8 cellular contexts compared by ENCODE assay signal in the genomic region with DNA sequence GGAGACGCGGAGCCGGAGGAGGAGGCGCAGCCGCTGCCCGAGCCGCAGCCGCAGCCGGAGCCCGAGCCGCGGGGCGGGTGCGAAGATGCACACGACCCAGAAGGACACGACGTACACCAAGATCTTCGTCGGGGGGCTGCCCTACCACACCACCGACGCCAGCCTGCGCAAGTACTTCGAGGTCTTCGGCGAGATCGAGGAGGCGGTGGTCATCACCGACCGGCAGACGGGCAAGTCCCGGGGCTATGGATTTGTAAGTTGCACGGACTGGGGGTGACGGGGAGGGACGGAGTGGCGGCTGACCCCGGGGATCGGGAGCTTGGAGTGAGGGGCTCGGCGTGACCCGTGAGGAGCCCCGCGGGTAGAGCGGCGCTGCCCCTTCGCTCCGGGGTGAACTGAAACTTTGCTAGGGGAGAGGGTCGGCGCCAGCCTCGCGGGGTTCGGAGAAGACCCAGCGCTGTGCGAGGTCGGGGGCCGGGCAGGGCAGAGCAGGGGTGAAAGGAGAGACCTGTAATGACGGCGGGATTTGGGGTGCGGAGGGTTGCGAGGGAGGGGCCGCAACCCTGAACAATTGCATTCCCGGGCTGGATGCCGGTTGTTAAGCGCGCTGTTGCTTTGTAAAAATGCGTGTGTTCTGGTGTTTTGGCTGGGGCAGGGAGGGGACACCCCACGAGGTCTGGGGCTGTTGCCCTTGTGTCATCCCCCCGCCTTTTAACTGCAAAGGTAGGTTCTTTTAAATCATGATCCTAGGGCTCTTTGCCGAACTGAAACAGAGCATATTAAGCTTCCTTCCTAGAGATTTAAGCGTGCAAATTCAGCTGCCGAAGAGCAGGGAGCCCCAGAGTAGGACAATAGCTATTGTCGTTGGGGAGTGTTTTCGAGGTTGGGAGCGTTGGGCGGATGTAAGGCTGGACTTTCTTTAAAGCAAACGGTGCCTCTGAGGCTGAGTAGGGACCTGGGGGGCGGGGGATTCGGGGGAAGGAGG. TPM values are rescaled to one million over a fixed set of nuclear protein-coding genes. Genes with fewer than 3 reads are reported as not detected.
DNase-seq lines count a peak whose midpoint lies in the region; ATAC-seq, FAIRE-seq and TF ChIP-seq lines count a peak whose summit lies in the region.

No MANE protein-coding gene starts in this region.

- H3K4me1 ChIP-seq in pancreas = peaks cover 0 to 3% (median 0%) of the 10 kb centered on the region in 3 donors

- POLR2A ChIA-PET in activated CD4-positive, alpha-beta memory T cell treated with anti-CD3 and anti-CD28 coated beads, Interleukin-2, amount 10 ng/mL, durations not matched to agents 7 days and 5 days (lab: Charles Lee) = no interaction called here

- no peak overlapping the region for H3K27ac Mint-ChIP-seq in activated naive CD4-positive, alpha-beta T cell treated with anti-CD3 and anti-CD28 coated beads for 36 hours
- H3K27ac Mint-ChIP-seq in activated CD4-positive, alpha-beta memory T cell treated with anti-CD3 and anti-CD28 coated beads, Interleukin-2, amount 10 ng/mL, durations not matched to agents 7 days and 5 days = no peak overlapping the region
- peak overlapping the region; percentile 62 for H3K27ac Mint-ChIP-seq in glutamatergic neuron (ENCODE audit: unreplicated experiment)

- DNase-seq in activated naive CD4-positive, alpha-beta T cell treated with anti-CD3 and anti-CD28 coated beads for 36 hours = no peak
- DNase-seq in activated naive CD4-positive, alpha-beta T cell treated with Interleukin-2 at 50 U/mL for 16 hours = no peak
- no peak for DNase-seq in activated CD4-positive, alpha-beta memory T cell treated with anti-CD3 and anti-CD28 coated beads, Interleukin-2, amount 10 ng/mL, durations not matched to agents 7 days and 5 days
- DNase-seq in glutamatergic neuron = peak; percentile 32
- peak in 4 of 6 donors; percentile 11 to 68 (median 42) for DNase-seq in pancreas
- no peak for DNase-seq in NK-92 treated with Interleukin-12 subunit alpha and Interleukin-12 subunit beta, amount 100 ng/mL, for 24 hours (lab: John Stamatoyannopoulos, UW)
- no peak for DNase-seq in HT-29 (ENCODE audit: low spot score)

- peaks cover 10% of the 10 kb centered on the region for H3K4me1 Mint-ChIP-seq in activated naive CD4-positive, alpha-beta T cell treated with anti-CD3 and anti-CD28 coated beads for 36 hours (ENCODE audit: low read depth)
- H3K4me1 Mint-ChIP-seq in activated CD4-positive, alpha-beta memory T cell treated with anti-CD3 and anti-CD28 coated beads, Interleukin-2, amount 10 ng/mL, durations not matched to agents 7 days and 5 days = peaks cover 11% of the 10 kb centered on the region
- no peaks in the 10 kb centered on the region for H3K4me1 Mint-ChIP-seq in glutamatergic neuron (ENCODE audit: low read depth, unreplicated experiment)

- no peaks in the 10 kb centered on the region for H3K36me3 Mint-ChIP-seq in activated naive CD4-positive, alpha-beta T cell treated with anti-CD3 and anti-CD28 coated beads for 36 hours (ENCODE audit: low read depth)
- H3K36me3 Mint-ChIP-seq in activated CD4-positive, alpha-beta memory T cell treated with anti-CD3 and anti-CD28 coated beads, Interleukin-2, amount 10 ng/mL, durations not matched to agents 7 days and 5 days (ENCODE audit: low read depth) = no peaks in the 10 kb centered on the region
- no peaks in the 10 kb centered on the region for H3K36me3 Mint-ChIP-seq in glutamatergic neuron (ENCODE audit: unreplicated experiment)

- no peaks in the 10 kb centered on the region for H3K9me3 ChIP-seq in pancreas

- FAIRE-seq in pancreas (lab: Jason Lieb, UNC) = no peak

- H3K27ac ChIP-seq in pancreas = no peak overlapping the region

- CTCF ChIA-PET in activated naive CD4-positive, alpha-beta T cell treated with anti-CD3 and anti-CD28 coated beads for 36 hours (lab: Charles Lee) = no interaction called here
- CTCF ChIA-PET in activated CD4-positive, alpha-beta memory T cell treated with anti-CD3 and anti-CD28 coated beads, Interleukin-2, amount 10 ng/mL, durations not matched to agents 7 days and 5 days (lab: Charles Lee) = no interaction called here

- ATAC-seq in pancreas (peak; percentile 35 to 61 (median 44)), GM18517 (IDR thresholded peaks at IDR 0.05; ENCODE audit: unreplicated experiment) (no peak)

- TF ChIP-seq CTCF in glutamatergic neuron (IDR thresholded peaks at IDR 0.05; ENCODE audit: partially characterized antibody, unreplicated experiment) (no peak), pancreas (IDR thresholded peaks at IDR 0.05) (no peak)

- H3K9me3 Mint-ChIP-seq in activated naive CD4-positive, alpha-beta T cell treated with anti-CD3 and anti-CD28 coated beads for 36 hours = no peaks in the 10 kb centered on the region
- no peaks in the 10 kb centered on the region for H3K9me3 Mint-ChIP-seq in activated CD4-positive, alpha-beta memory T cell treated with anti-CD3 and anti-CD28 coated beads, Interleukin-2, amount 10 ng/mL, durations not matched to agents 7 days and 5 days
- H3K9me3 Mint-ChIP-seq in glutamatergic neuron (ENCODE audit: unreplicated experiment) = peaks cover 6% of the 10 kb centered on the region

- H3K4me3 Mint-ChIP-seq in activated naive CD4-positive, alpha-beta T cell treated with anti-CD3 and anti-CD28 coated beads for 36 hours = peak overlapping the region; percentile 57
- peak overlapping the region; percentile 34 for H3K4me3 Mint-ChIP-seq in activated CD4-positive, alpha-beta memory T cell treated with anti-CD3 and anti-CD28 coated beads, Interleukin-2, amount 10 ng/mL, durations not matched to agents 7 days and 5 days
- peak overlapping the region; percentile 91 for H3K4me3 Mint-ChIP-seq in glutamatergic neuron (ENCODE audit: unreplicated experiment)

- H3K4me3 ChIP-seq in pancreas = peak overlapping the region; percentile 33 to 53 (median 49)

- peaks cover 61% of the 10 kb centered on the region for H3K27me3 Mint-ChIP-seq in activated naive CD4-positive, alpha-beta T cell treated with anti-CD3 and anti-CD28 coated beads for 36 hours (ENCODE audit: low read depth)
- peaks cover 58% of the 10 kb centered on the region for H3K27me3 Mint-ChIP-seq in activated CD4-positive, alpha-beta memory T cell treated with anti-CD3 and anti-CD28 coated beads, Interleukin-2, amount 10 ng/mL, durations not matched to agents 7 days and 5 days
- H3K27me3 Mint-ChIP-seq in glutamatergic neuron (ENCODE audit: unreplicated experiment) = peaks cover 12% of the 10 kb centered on the region

- intact Hi-C loops in activated naive CD4-positive, alpha-beta T cell treated with anti-CD3 and anti-CD28 coated beads for 36 hours (cut with micrococcal nuclease) = loop anchor here (1.0 kb wide), 1 partner anchor 303 kb away; no protein-coding TSS in a partner anchor
- intact Hi-C loops in pancreas (cut with DNase I) = no loop called here

- H3K27me3 ChIP-seq in pancreas = peaks cover 0 to 4% (median 3%) of the 10 kb centered on the region in 4 donors

- no peaks in the 10 kb centered on the region for H3K36me3 ChIP-seq in pancreas

- 4 to 6% methylated on average over 69 to 77 of the region's 77 CpGs for WGBS in pancreas, 2 donors

RNA-seq across cellular contexts. Expression of gene RBM24, which starts 0.6 kb away (rescaled TPM):
- not detected for total RNA-seq in activated naive CD4-positive, alpha-beta T cell treated with anti-CD3 and anti-CD28 coated beads for 36 hours
- not detected for total RNA-seq in activated CD4-positive, alpha-beta memory T cell treated with anti-CD3 and anti-CD28 coated beads, Interleukin-2, amount 10 ng/mL, durations not matched to agents 7 days and 5 days
- 4.9 TPM for total RNA-seq in glutamatergic neuron (ENCODE audit: unreplicated experiment)
- total RNA-seq in pancreas = under 1 TPM in 4 of 6 donors, not detected in 2; 0.06 to 0.13 (median 0.10) TPM
- under 1 TPM; 0.38 to 0.45 TPM for polyA plus RNA-seq in pancreas
- not detected in 2 replicates for total RNA-seq in HT-29 (2014; rRNA removed; shearing (Covaris generic))

Comparison
In these comparisons a context has a peak if more than half of its experiments do, and no peak if none do; other contexts are left out.
1. DNase-seq: peak in glutamatergic neuron (single experiment) and pancreas (4 of 6); none in activated naive CD4-positive, alpha-beta T cell treated with anti-CD3 and anti-CD28 coated beads for 36 hours (single experiment), activated naive CD4-positive, alpha-beta T cell treated with Interleukin-2 at 50 U/mL for 16 hours (single experiment), activated CD4-positive, alpha-beta memory T cell treated with anti-CD3 and anti-CD28 coated beads, Interleukin-2, amount 10 ng/mL, durations not matched to agents 7 days and 5 days (single experiment), NK-92 treated with Interleukin-12 subunit alpha and Interleukin-12 subunit beta, amount 100 ng/mL, for 24 hours (single experiment) and HT-29 (single experiment).
2. H3K4me3 Mint-ChIP-seq: peak in every context shown above with its lines; median percentile 91 in glutamatergic neuron; 57 in activated naive CD4-positive, alpha-beta T cell treated with anti-CD3 and anti-CD28 coated beads for 36 hours; 34 in activated CD4-positive, alpha-beta memory T cell treated with anti-CD3 and anti-CD28 coated beads, Interleukin-2, amount 10 ng/mL, durations not matched to agents 7 days and 5 days.